Comparison of ENCODE assay signal across 8 cellular contexts in genomic region chr2:56184500-56184996, GRCh38. TPM values are rescaled to one million over a fixed set of nuclear protein-coding genes. Genes with fewer than 3 reads are reported as not detected.
DNase-seq lines count a peak whose midpoint lies in the region; ATAC-seq and TF ChIP-seq lines count a peak whose summit lies in the region.

No MANE protein-coding gene starts in this region.

- WGBS in suprapubic skin: 3% methylated on average over 20 of the region's 64 CpGs

- H3K4me3 ChIP-seq in suprapubic skin: peak overlapping the region; percentile 78

- no peak for TF ChIP-seq EP300 in suprapubic skin (IDR thresholded peaks at IDR 0.05)

- TF ChIP-seq CTCF in suprapubic skin (IDR thresholded peaks at IDR 0.05): no peak

- H3K9me3 Mint-ChIP-seq in activated naive CD8-positive, alpha-beta T cell treated with anti-CD3 and anti-CD28 coated beads, Interleukin-2, amount 50 U/mL, for 24 hours: no peaks in the 10 kb centered on the region

- peak; percentile 3 for DNase-seq in activated naive CD8-positive, alpha-beta T cell treated with anti-CD3 and anti-CD28 coated beads, Interleukin-2, amount 50 U/mL, for 24 hours
- peak; percentile 21 for DNase-seq in iPS-NIHi7 (ENCODE audit: extremely low spot score)
- peak in 1 of 2 donors; percentile 62 for DNase-seq in suprapubic skin (ENCODE audit: low spot score in 2 of 2)
- no peak for DNase-seq in GDM1 (lab: John Stamatoyannopoulos, UW)
- no peak for DNase-seq in mesenteric fat pad (ENCODE audit: low spot score)
- DNase-seq in ureter (ENCODE audit: low spot score): no peak

- ATAC-seq in HG02884 (IDR thresholded peaks at IDR 0.05; ENCODE audit: unreplicated experiment): peak; percentile 9
- ATAC-seq in activated naive CD8-positive, alpha-beta T cell treated with anti-CD3 and anti-CD28 coated beads, Interleukin-2, amount 50 U/mL, for 24 hours: peak; percentile 3

- no peaks in the 10 kb centered on the region for H3K36me3 Mint-ChIP-seq in activated naive CD8-positive, alpha-beta T cell treated with anti-CD3 and anti-CD28 coated beads, Interleukin-2, amount 50 U/mL, for 24 hours (ENCODE audit: low read depth)

- H3K36me3 ChIP-seq in ES-I3 (ENCODE audit: insufficient read depth, low read length): no peaks in the 10 kb centered on the region
- H3K36me3 ChIP-seq in suprapubic skin: no peaks in the 10 kb centered on the region

- peaks cover 53% of the 10 kb centered on the region for H3K27me3 Mint-ChIP-seq in activated naive CD8-positive, alpha-beta T cell treated with anti-CD3 and anti-CD28 coated beads, Interleukin-2, amount 50 U/mL, for 24 hours

- peak overlapping the region; percentile 61; the same call in 1 of the 2 replicates for H3K9ac ChIP-seq in ES-I3 (ENCODE audit: low read depth, low read length)

- peaks cover 5% of the 10 kb centered on the region for H3K4me1 Mint-ChIP-seq in activated naive CD8-positive, alpha-beta T cell treated with anti-CD3 and anti-CD28 coated beads, Interleukin-2, amount 50 U/mL, for 24 hours

- no peak overlapping the region for H3K27ac Mint-ChIP-seq in activated naive CD8-positive, alpha-beta T cell treated with anti-CD3 and anti-CD28 coated beads, Interleukin-2, amount 50 U/mL, for 24 hours

- no peak for TF ChIP-seq POLR2A in suprapubic skin (IDR thresholded peaks at IDR 0.05)

- H3K4me1 ChIP-seq in ES-I3 (ENCODE audit: insufficient read depth, low read length) (peaks cover 6% of the 10 kb centered on the region), suprapubic skin (peaks cover 29% of the 10 kb centered on the region)

- H3K27me3 ChIP-seq in suprapubic skin: peaks cover 4% of the 10 kb centered on the region

- no peak overlapping the region for H3K4me3 Mint-ChIP-seq in activated naive CD8-positive, alpha-beta T cell treated with anti-CD3 and anti-CD28 coated beads, Interleukin-2, amount 50 U/mL, for 24 hours

- H3K9me3 ChIP-seq in ES-I3 (ENCODE audit: control insufficient read depth, insufficient read depth, low read length) (no peaks in the 10 kb centered on the region), suprapubic skin (no peaks in the 10 kb centered on the region)

- H3K27ac ChIP-seq in suprapubic skin: no peak overlapping the region

RNA-seq across cellular contexts. Expression of gene CCDC85A, which starts 0.8 kb away (rescaled TPM):
- total RNA-seq in suprapubic skin (1 to 10 TPM; 1.9 to 3.2 (median 2.5) TPM), mesenteric fat pad (7.6 TPM), ureter (1.5 TPM)

Comparison
In these comparisons a context has a peak if more than half of its experiments do, and no peak if none do; other contexts are left out.
1. DNase-seq: peak in activated naive CD8-positive, alpha-beta T cell treated with anti-CD3 and anti-CD28 coated beads, Interleukin-2, amount 50 U/mL, for 24 hours (single experiment) and iPS-NIHi7 (single experiment); none in GDM1 (single experiment), mesenteric fat pad (single experiment) and ureter (single experiment).